Comparison of ENCODE assay signal across 8 cellular contexts in genomic region chr17:40909351-40909750, GRCh38. TPM values are rescaled to one million over a fixed set of nuclear protein-coding genes. Genes with fewer than 3 reads are reported as not detected.
A peak's percentile ranks its signal among the peaks of the same experiment; 100 is the strongest.
DNase-seq lines count a peak whose midpoint lies in the region; ATAC-seq and TF ChIP-seq lines count a peak whose summit lies in the region.

No MANE protein-coding gene starts in this region.

- H3K79me2 ChIP-seq in SU-DHL-6 (ENCODE audit: insufficient read depth, low read length): no peaks in the 10 kb centered on the region

- H3K27ac Mint-ChIP-seq in activated naive CD8-positive, alpha-beta T cell treated with anti-CD3 and anti-CD28 coated beads, Interleukin-2, amount 50 U/mL, for 24 hours: no peak overlapping the region

- no peaks in the 10 kb centered on the region for H3K27me3 ChIP-seq in SU-DHL-6 (ENCODE audit: low read length)
- H3K27me3 ChIP-seq in cardiac muscle cell: peaks cover 52% of the 10 kb centered on the region
- no peaks in the 10 kb centered on the region for H3K27me3 ChIP-seq in prostate gland (replicated peaks; ENCODE audit: insufficient read depth)
- H3K27me3 ChIP-seq in uterus: no peaks in the 10 kb centered on the region

- H3K9me3 ChIP-seq in SU-DHL-6 (ENCODE audit: insufficient read depth, low read length) (no peaks in the 10 kb centered on the region), cardiac muscle cell (ENCODE audit: low read depth) (no peaks in the 10 kb centered on the region), prostate gland (no peaks in the 10 kb centered on the region), uterus (no peaks in the 10 kb centered on the region)

- TF ChIP-seq POLR2A in prostate gland (IDR thresholded peaks at IDR 0.05) (no peak), uterus (IDR thresholded peaks at IDR 0.05) (no peak)

- H3K27ac ChIP-seq in SU-DHL-6 (ENCODE audit: low read depth, low read length) (no peak overlapping the region), cardiac muscle cell (no peak overlapping the region), prostate gland (peak overlapping the region; percentile 72 to 81), uterus (peak overlapping the region; percentile 78 to 83)

- H3K36me3 ChIP-seq in SU-DHL-6 (ENCODE audit: low read length) (no peaks in the 10 kb centered on the region), cardiac muscle cell (no peaks in the 10 kb centered on the region), prostate gland (no peaks in the 10 kb centered on the region), uterus (no peaks in the 10 kb centered on the region)

- H3K9ac ChIP-seq in SU-DHL-6 (ENCODE audit: low read length): no peak overlapping the region

- no peaks in the 10 kb centered on the region for H3K9me2 ChIP-seq in SU-DHL-6 (replicated peaks; ENCODE audit: insufficient read depth, low read length)

- no peaks in the 10 kb centered on the region for H3F3A ChIP-seq in SU-DHL-6 (ENCODE audit: insufficient read depth)

- no peaks in the 10 kb centered on the region for H3K9me3 Mint-ChIP-seq in activated naive CD8-positive, alpha-beta T cell treated with anti-CD3 and anti-CD28 coated beads, Interleukin-2, amount 50 U/mL, for 24 hours

- in situ Hi-C loops in G401 (cut with HindIII; ENCODE audit: low sequenced_read_pairs): no loop called here

- H3K36me3 Mint-ChIP-seq in activated naive CD8-positive, alpha-beta T cell treated with anti-CD3 and anti-CD28 coated beads, Interleukin-2, amount 50 U/mL, for 24 hours (ENCODE audit: low read depth): no peaks in the 10 kb centered on the region

- H4K20me1 ChIP-seq in SU-DHL-6 (ENCODE audit: low read depth, low read length): no peaks in the 10 kb centered on the region

- H3K27me3 Mint-ChIP-seq in activated naive CD8-positive, alpha-beta T cell treated with anti-CD3 and anti-CD28 coated beads, Interleukin-2, amount 50 U/mL, for 24 hours: peaks cover 24% of the 10 kb centered on the region

- DNase-seq in G401 (ENCODE audit: low spot score): peak; percentile 84
- peak; percentile 97 for DNase-seq in NCI-H1105 treated with DMSO at 0.1 percent for 48 hours (lab: John Stamatoyannopoulos, UW)
- peak; percentile 62 for DNase-seq in activated naive CD8-positive, alpha-beta T cell treated with anti-CD3 and anti-CD28 coated beads, Interleukin-2, amount 50 U/mL, for 24 hours
- DNase-seq in cardiac muscle cell (ENCODE audit: low read depth in 1 of 2, low spot score in 1 of 2): peak; percentile 86 to 96
- DNase-seq in prostate gland (ENCODE audit: low spot score): peak; percentile 84
- DNase-seq in uterus: peak; percentile 74 to 92

- intact Hi-C loops in prostate gland (cut with DNase I): loop anchor here (1.0 to 5.0 kb wide), 4 partner anchors 413 to 753 kb away; no protein-coding TSS in a partner anchor
- intact Hi-C loops in uterus (cut with DNase I; ENCODE audit: low total_unique reads): no loop called here

- WGBS in prostate gland: 0% methylated on average over 5 of the region's 5 CpGs

- peak; percentile 91 for ATAC-seq in activated naive CD8-positive, alpha-beta T cell treated with anti-CD3 and anti-CD28 coated beads, Interleukin-2, amount 50 U/mL, for 24 hours
- ATAC-seq in HG03039 (IDR thresholded peaks at IDR 0.05; ENCODE audit: unreplicated experiment): no peak

- H3K4me1 Mint-ChIP-seq in activated naive CD8-positive, alpha-beta T cell treated with anti-CD3 and anti-CD28 coated beads, Interleukin-2, amount 50 U/mL, for 24 hours: no peaks in the 10 kb centered on the region

- TF ChIP-seq CTCF in SU-DHL-6 (IDR thresholded peaks at IDR 0.05; ENCODE audit: insufficient read depth, low read length, poor library complexity, severe bottlenecking) (peak; percentile 54), cardiac muscle cell (IDR thresholded peaks at IDR 0.05; ENCODE audit: low read depth, low read length) (peak; percentile 79), prostate gland (IDR thresholded peaks at IDR 0.05) (peak; percentile 49 to 93 (median 82)), uterus (IDR thresholded peaks at IDR 0.05) (peak; percentile 73 to 90 (median 75))

- no peak overlapping the region for H3K4me2 ChIP-seq in SU-DHL-6 (ENCODE audit: low read depth, low read length, poor library complexity, severe bottlenecking)

- H2AFZ ChIP-seq in SU-DHL-6 (ENCODE audit: low read depth, low read length, severe bottlenecking): no peak overlapping the region

- peaks cover 4% of the 10 kb centered on the region for H3K4me1 ChIP-seq in cardiac muscle cell (ENCODE audit: low read depth)
- no peaks in the 10 kb centered on the region for H3K4me1 ChIP-seq in prostate gland (replicated peaks)
- H3K4me1 ChIP-seq in uterus: peaks cover 0 to 9% of the 10 kb centered on the region in 2 donors

- no peak overlapping the region for H3K4me3 Mint-ChIP-seq in activated naive CD8-positive, alpha-beta T cell treated with anti-CD3 and anti-CD28 coated beads, Interleukin-2, amount 50 U/mL, for 24 hours

- no peak overlapping the region for H3K4me3 ChIP-seq in SU-DHL-6 (ENCODE audit: insufficient read depth, low read length, poor library complexity, severe bottlenecking)
- H3K4me3 ChIP-seq in cardiac muscle cell: no peak overlapping the region
- H3K4me3 ChIP-seq in prostate gland: no peak overlapping the region
- no peak overlapping the region for H3K4me3 ChIP-seq in uterus

RNA-seq across cellular contexts. Expression of gene KRT20, which starts 24.3 kb away (rescaled TPM):
- not detected in 2 replicates for total RNA-seq in G401 (2014; rRNA removed; shearing (Covaris generic))
- total RNA-seq in cardiac muscle cell (not detected in 2 replicates), prostate gland (not detected), uterus (under 1 TPM in 3 of 4 donors, not detected in 1; 0.26 to 0.83 (median 0.29) TPM)
- not detected in 2 replicates for polyA plus RNA-seq in cardiac muscle cell

RNA-seq across cellular contexts. Expression of gene KRT23, which starts 28.1 kb away (rescaled TPM):
- not detected in 2 replicates for total RNA-seq in G401 (2014; rRNA removed; shearing (Covaris generic))
- total RNA-seq in cardiac muscle cell (not detected in 2 replicates), prostate gland (10 to 100 TPM; 19.6 to 38.9 TPM), uterus (1 to 10 TPM in 1 of 4 donors, under 1 TPM in 1, not detected in 2; 0.79 to 3.1 TPM)
- polyA plus RNA-seq in cardiac muscle cell: not detected in 2 replicates

RNA-seq across cellular contexts. Expression of gene KRT12, which starts 42.3 kb away (rescaled TPM):
- total RNA-seq in G401 (2014; rRNA removed; shearing (Covaris generic)): not detected in 2 replicates
- total RNA-seq in cardiac muscle cell (not detected in 2 replicates), prostate gland (not detected), uterus (not detected)
- not detected in 2 replicates for polyA plus RNA-seq in cardiac muscle cell

RNA-seq across cellular contexts. Expression of gene KRT39, which starts 57.4 kb away (rescaled TPM):
- not detected in 2 replicates for total RNA-seq in G401 (2014; rRNA removed; shearing (Covaris generic))
- total RNA-seq in cardiac muscle cell: not detected in 2 replicates
- not detected in 2 replicates for polyA plus RNA-seq in cardiac muscle cell
- not detected for total RNA-seq in prostate gland
- total RNA-seq in uterus: not detected

Comparison
In these comparisons a context has a peak if more than half of its experiments do, and no peak if none do; other contexts are left out.
1. H3K27ac ChIP-seq: peak in prostate gland (2 of 2) and uterus (2 of 2); none in SU-DHL-6 (single experiment) and cardiac muscle cell (single experiment).
2. RNA of gene KRT23, which starts 28.1 kb away (total RNA-seq): 19.6 to 38.9 TPM in prostate gland; 0.79 to 3.1 TPM in uterus, not detected in G401 and not detected in cardiac muscle cell; every median in the first group is over 4 times any median in the second.
3. Peak in every context shown above with its lines, with median percentiles within 50 percentile points of each other: DNase-seq and CTCF ChIP-seq.